1 cellular context compared by ENCODE assay signal in genomic region chr17:48631693-48632578, GRCh38.
A peak's percentile ranks its signal among the peaks of the same experiment; 100 is the strongest.
TF ChIP-seq lines count a peak whose summit lies in the region.

No MANE protein-coding gene starts in this region.

TF ChIP-seq in HEK293, 187 proteins besides CTCF, POLR2A, EP300 and RAD21:
- TF ChIP-seq, protein P1, sequence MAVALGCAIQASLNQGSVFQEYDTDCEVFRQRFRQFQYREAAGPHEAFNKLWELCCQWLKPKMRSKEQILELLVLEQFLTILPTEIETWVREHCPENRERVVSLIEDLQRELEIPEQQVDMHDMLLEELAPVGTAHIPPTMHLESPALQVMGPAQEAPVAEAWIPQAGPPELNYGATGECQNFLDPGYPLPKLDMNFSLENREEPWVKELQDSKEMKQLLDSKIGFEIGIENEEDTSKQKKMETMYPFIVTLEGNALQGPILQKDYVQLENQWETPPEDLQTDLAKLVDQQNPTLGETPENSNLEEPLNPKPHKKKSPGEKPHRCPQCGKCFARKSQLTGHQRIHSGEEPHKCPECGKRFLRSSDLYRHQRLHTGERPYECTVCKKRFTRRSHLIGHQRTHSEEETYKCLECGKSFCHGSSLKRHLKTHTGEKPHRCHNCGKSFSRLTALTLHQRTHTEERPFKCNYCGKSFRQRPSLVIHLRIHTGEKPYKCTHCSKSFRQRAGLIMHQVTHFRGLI (tag by site-specific recombination; IDR thresholded peaks at IDR 0.05): peak; percentile 83
- TF ChIP-seq, protein P2, sequence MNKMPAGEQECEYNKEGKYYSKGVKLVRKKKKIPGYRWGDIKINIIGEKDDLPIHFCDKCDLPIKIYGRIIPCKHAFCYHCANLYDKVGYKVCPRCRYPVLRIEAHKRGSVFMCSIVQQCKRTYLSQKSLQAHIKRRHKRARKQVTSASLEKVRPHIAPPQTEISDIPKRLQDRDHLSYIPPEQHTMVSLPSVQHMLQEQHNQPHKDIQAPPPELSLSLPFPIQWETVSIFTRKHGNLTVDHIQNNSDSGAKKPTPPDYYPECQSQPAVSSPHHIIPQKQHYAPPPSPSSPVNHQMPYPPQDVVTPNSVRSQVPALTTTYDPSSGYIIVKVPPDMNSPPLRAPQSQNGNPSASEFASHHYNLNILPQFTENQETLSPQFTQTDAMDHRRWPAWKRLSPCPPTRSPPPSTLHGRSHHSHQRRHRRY (tag by site-specific recombination; IDR thresholded peaks at IDR 0.05): no peak
- TF ChIP-seq, protein P3, sequence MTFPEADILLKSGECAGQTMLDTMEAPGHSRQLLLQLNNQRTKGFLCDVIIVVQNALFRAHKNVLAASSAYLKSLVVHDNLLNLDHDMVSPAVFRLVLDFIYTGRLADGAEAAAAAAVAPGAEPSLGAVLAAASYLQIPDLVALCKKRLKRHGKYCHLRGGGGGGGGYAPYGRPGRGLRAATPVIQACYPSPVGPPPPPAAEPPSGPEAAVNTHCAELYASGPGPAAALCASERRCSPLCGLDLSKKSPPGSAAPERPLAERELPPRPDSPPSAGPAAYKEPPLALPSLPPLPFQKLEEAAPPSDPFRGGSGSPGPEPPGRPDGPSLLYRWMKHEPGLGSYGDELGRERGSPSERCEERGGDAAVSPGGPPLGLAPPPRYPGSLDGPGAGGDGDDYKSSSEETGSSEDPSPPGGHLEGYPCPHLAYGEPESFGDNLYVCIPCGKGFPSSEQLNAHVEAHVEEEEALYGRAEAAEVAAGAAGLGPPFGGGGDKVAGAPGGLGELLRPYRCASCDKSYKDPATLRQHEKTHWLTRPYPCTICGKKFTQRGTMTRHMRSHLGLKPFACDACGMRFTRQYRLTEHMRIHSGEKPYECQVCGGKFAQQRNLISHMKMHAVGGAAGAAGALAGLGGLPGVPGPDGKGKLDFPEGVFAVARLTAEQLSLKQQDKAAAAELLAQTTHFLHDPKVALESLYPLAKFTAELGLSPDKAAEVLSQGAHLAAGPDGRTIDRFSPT (tag by site-specific recombination; IDR thresholded peaks at IDR 0.05): no peak
- no peak for TF ChIP-seq PRDM4 (tag by site-specific recombination; IDR thresholded peaks at IDR 0.05)
- 0 out of 2 replicates have a peak, but pooled peaks have one; percentile 43 for TF ChIP-seq ZIC2 (tag by site-specific recombination; IDR thresholded peaks at IDR 0.05)
TF ChIP-seq in HEK293: peak in this region for 2.
